Comparison of ENCODE assay signal across 12 cellular contexts in the genomic region with DNA sequence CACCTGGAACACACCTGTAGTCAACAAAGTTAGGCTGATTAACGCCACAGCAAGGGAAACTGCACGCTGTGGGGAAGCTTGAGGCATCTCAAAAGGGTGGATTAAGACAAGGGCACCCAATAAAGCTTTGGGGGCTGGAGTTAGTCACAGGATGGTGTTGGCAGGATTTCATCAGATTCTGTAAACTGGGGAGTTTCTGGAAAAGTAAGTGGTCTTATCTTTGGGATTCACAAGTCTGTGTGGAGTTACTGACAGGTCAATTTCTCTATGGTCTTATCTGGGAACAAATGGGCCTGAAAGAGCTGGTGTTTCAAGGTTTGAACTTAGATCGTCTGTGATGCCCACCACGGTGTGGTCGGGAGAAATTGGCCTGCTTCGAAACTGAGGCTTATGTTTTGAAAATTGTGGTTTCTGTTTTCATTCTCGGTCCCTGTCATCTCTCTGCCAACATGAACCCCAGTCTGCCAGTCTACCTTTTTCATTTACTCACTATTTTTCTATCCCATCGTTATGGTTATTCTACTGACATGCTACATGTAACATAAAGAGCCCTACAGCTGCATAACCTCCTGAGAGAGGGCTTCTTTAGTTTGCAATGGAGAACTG. TPM values are rescaled to one million over a fixed set of nuclear protein-coding genes. Genes with fewer than 3 reads are reported as not detected.
DNase-seq lines count a peak whose midpoint lies in the region; ATAC-seq, FAIRE-seq and TF ChIP-seq lines count a peak whose summit lies in the region.
"Had no signal": no experiment of that assay in that cellular context is flagged by ENCODE, and none has a peak within 500 bp of the region (broad histone marks: within the 10 kb centered on the region; RNA-seq: fewer than 3 reads in every experiment).

No MANE protein-coding gene starts in this region.

- H4K20me1 ChIP-seq in keratinocyte (ENCODE audit: control insufficient read depth, extremely low read depth, insufficient read depth, low read length) = no peaks in the 10 kb centered on the region

- peak; percentile 17 for FAIRE-seq in keratinocyte (lab: Jason Lieb, UNC)
- FAIRE-seq: endometrium had no signal

- DNase-seq in RPMI8226 = peak; percentile 18
- DNase-seq in keratinocyte (ENCODE audit: low read depth, low spot score) = no peak
- DNase-seq in psoas muscle = no peak
- no peak for DNase-seq in NCI-H2107 treated with DMSO at 0.1 percent for 48 hours (lab: John Stamatoyannopoulos, UW; ENCODE audit: unreplicated experiment)
- DNase-seq in COLO668 (lab: John Stamatoyannopoulos, UW; ENCODE audit: unreplicated experiment) = no peak
- DNase-seq in vagina (ENCODE audit: extremely low spot score in 2 of 2) = no peak
- DNase-seq: aorta, Caco-2, NCI-H146 had no signal

- peak overlapping the region; percentile 28; the same call in 1 of the 2 replicates for H3K4me3 ChIP-seq in GM08714 (ENCODE audit: low read length)
- H3K4me3 ChIP-seq in keratinocyte (ENCODE audit: control insufficient read depth in 2 of 3, extremely low read depth in 1 of 3, insufficient read depth in 2 of 3, low read depth in 1 of 3, low read length in 3 of 3) = no peak overlapping the region
- H3K4me3 ChIP-seq in psoas muscle = no peak overlapping the region
- H3K4me3 ChIP-seq in vagina = no peak overlapping the region

- H3K4me1 ChIP-seq in keratinocyte (ENCODE audit: control insufficient read depth, extremely low read depth, insufficient read depth, low read length) (peaks cover 6% of the 10 kb centered on the region), psoas muscle (no peaks in the 10 kb centered on the region), vagina (no peaks in the 10 kb centered on the region)
- H3K4me1 ChIP-seq: Caco-2 had no signal

- no peak for TF ChIP-seq CTCF in keratinocyte (optimal IDR thresholded peaks at IDR 0.05 in 1 of 3, IDR thresholded peaks at IDR 0.05 in 1 of 3, conservative IDR thresholded peaks at IDR 0.05 in 1 of 3; ENCODE audit: extremely low read depth in 1 of 3, insufficient read depth in 2 of 3, low read length in 3 of 3)
- TF ChIP-seq CTCF in psoas muscle (IDR thresholded peaks at IDR 0.05) = no peak
- TF ChIP-seq CTCF in vagina (IDR thresholded peaks at IDR 0.05) = no peak

- no peaks in the 10 kb centered on the region for H3K9me1 ChIP-seq in keratinocyte (ENCODE audit: control insufficient read depth, extremely low read depth, insufficient read depth, low read length)

- dilution Hi-C loops in keratinocyte (cut with MboI; ENCODE audit: extremely low pct_ligation_motif_present, low sequenced_read_pairs) = no loop called here

- H3K27me3 ChIP-seq in keratinocyte (ENCODE audit: control insufficient read depth, extremely low read depth, insufficient read depth, low read length) (no peaks in the 10 kb centered on the region), psoas muscle (ENCODE audit: insufficient read depth in 3 of 3, low read length in 2 of 3) (peaks cover 0 to 2% (median 0%) of the 10 kb centered on the region in 3 donors), vagina (no peaks in the 10 kb centered on the region)

- ATAC-seq in GM18909 (IDR thresholded peaks at IDR 0.05; ENCODE audit: poor library complexity, unreplicated experiment) (peak; percentile 71), psoas muscle (no peak)

- no peak overlapping the region for H3K4me2 ChIP-seq in keratinocyte (ENCODE audit: control insufficient read depth, extremely low read depth, insufficient read depth, low read depth, low read length)

- no peak for TF ChIP-seq POLR2A in vagina (IDR thresholded peaks at IDR 0.05)

- H3K9me3 ChIP-seq in keratinocyte (ENCODE audit: control insufficient read depth, low read depth, low read length) (no peaks in the 10 kb centered on the region), psoas muscle (no peaks in the 10 kb centered on the region), vagina (no peaks in the 10 kb centered on the region)
- H3K9me3 ChIP-seq: Caco-2 had no signal

- H3K36me3 ChIP-seq in keratinocyte (ENCODE audit: control insufficient read depth in 2 of 2, extremely low read depth in 1 of 2, insufficient read depth in 2 of 2, low read length in 2 of 2) (no peaks in the 10 kb centered on the region), psoas muscle (ENCODE audit: insufficient read depth in 1 of 2, low read depth in 1 of 2) (no peaks in the 10 kb centered on the region), vagina (no peaks in the 10 kb centered on the region)

- 83 to 86% (median 84%) methylated on average over 8 of the region's 8 CpGs for WGBS in psoas muscle, 3 donors

- H3K9ac ChIP-seq in keratinocyte (ENCODE audit: control insufficient read depth, extremely low read depth, insufficient read depth, low read length) = no peak overlapping the region

- H2AFZ ChIP-seq in keratinocyte (ENCODE audit: control insufficient read depth, low read length) = no peak overlapping the region

- no peak overlapping the region for H3K27ac ChIP-seq in keratinocyte (ENCODE audit: control insufficient read depth, insufficient read depth, low read length)
- no peak overlapping the region for H3K27ac ChIP-seq in psoas muscle
- no peak overlapping the region for H3K27ac ChIP-seq in vagina

- intact Hi-C loops in psoas muscle (cut with DNase I) (no loop called here), vagina (cut with DNase I) (no loop called here)

- no peaks in the 10 kb centered on the region for H3K79me2 ChIP-seq in keratinocyte (ENCODE audit: control insufficient read depth, insufficient read depth, low read length)

RNA-seq across cellular contexts. Expression of a gene that starts 23.8 kb away (rescaled TPM):
- 0.43 to 0.54 TPM (median 0.45 TPM) in 3 replicates for polyA plus RNA-seq in keratinocyte
- not detected for polyA plus RNA-seq in keratinocyte (2011; ENCODE audit: low read depth)
- polyA plus RNA-seq in keratinocyte (2011; cell fraction: cytosol; rRNA removed) = 0.43 and 0.92 TPM in 2 replicates
- 0.92 and 2.0 TPM in 2 replicates for polyA plus RNA-seq in keratinocyte (2011; cell fraction: nucleus; rRNA removed)
- 0.25 TPM in 1 of 2 replicates, not detected in the other for polyA plus RNA-seq in keratinocyte (2012; ENCODE audit: low replicate concordance)
- 0.61 to 1.0 TPM in 2 of 3 replicates, not detected in the other for polyA minus RNA-seq in keratinocyte
- not detected for polyA minus RNA-seq in keratinocyte (2011; cell fraction: cytosol; rRNA and poly(A)+ RNA removed)
- 0.42 and 0.62 TPM in 2 replicates for polyA minus RNA-seq in keratinocyte (2011; cell fraction: nucleus; rRNA and poly(A)+ RNA removed)
- 1 to 10 TPM in 2 of 4 donors, under 1 TPM in 2; 0.83 to 2.1 (median 1.2) TPM for total RNA-seq in psoas muscle
- polyA plus RNA-seq in psoas muscle = under 1 TPM; 0.04 to 0.49 (median 0.38) TPM
- total RNA-seq in vagina = 7.4 TPM
- total RNA-seq: Caco-2 had no signal
